Comparison of ENCODE assay signal across 25 cellular contexts in genomic region chr4:32562010-32562409, GRCh38.
"Had no signal": no experiment of that assay in that cellular context is flagged by ENCODE, and none has a peak within 500 bp of the region (broad histone marks: within the 10 kb centered on the region; RNA-seq: fewer than 3 reads in every experiment).

No MANE protein-coding gene starts in this region.

- H3K9me3 Mint-ChIP-seq: endodermal cell, naive B cell, nephron had no signal

- H3K4me3 Mint-ChIP-seq: endodermal cell; naive B cell; nephron; stimulated activated memory B cell treated with anti-CD40 and anti-IgM and Interleukin-4, amounts not matched to agents 10 μg/mL and 1 μg/mL and 100 μg/mL, for 72 hours; stimulated activated naive CD8-positive, alpha-beta T cell treated with anti-CD3 and anti-CD28 coated beads, Interleukin-15, Interleukin-2, amounts not matched to agents 100 ng/mL and 50 ng/mL, for 24 hours had no signal

- H3K4me1 Mint-ChIP-seq: naive B cell; stimulated activated memory B cell treated with anti-CD40 and anti-IgM and Interleukin-4, amounts not matched to agents 10 μg/mL and 1 μg/mL and 100 μg/mL, for 72 hours had no signal

- ATAC-seq: foreskin keratinocyte; left colon; left ventricle myocardium superior; psoas muscle; sciatic nerve; stimulated activated memory B cell treated with anti-CD40 and anti-IgM and Interleukin-4, amounts not matched to agents 10 μg/mL and 1 μg/mL and 100 μg/mL, for 72 hours had no signal

- H3K27ac Mint-ChIP-seq: endodermal cell; naive B cell; nephron; stimulated activated memory B cell treated with anti-CD40 and anti-IgM and Interleukin-4, amounts not matched to agents 10 μg/mL and 1 μg/mL and 100 μg/mL, for 72 hours; stimulated activated naive CD8-positive, alpha-beta T cell treated with anti-CD3 and anti-CD28 coated beads, Interleukin-15, Interleukin-2, amounts not matched to agents 100 ng/mL and 50 ng/mL, for 24 hours had no signal

- H3K27ac ChIP-seq: foreskin keratinocyte, hepatocyte, psoas muscle, spleen, tibial artery, upper lobe of left lung, uterus had no signal

- DNase-seq: effector CD4-positive, alpha-beta T cell; endodermal cell; erythroblast; foreskin keratinocyte; head of caudate nucleus; left colon; left ventricle myocardium superior; mesenchymal stem cell; naive B cell; psoas muscle; retina; spleen; stimulated activated CD4-positive, alpha-beta T cell treated with anti-CD3 and anti-CD28 coated beads, Interleukin-15, amount 100 ng/mL, for 24 hours; stimulated activated CD4-positive, alpha-beta T cell treated with anti-CD3 and anti-CD28 coated beads, Interleukin-1b, Interleukin-23, amount 100 ng/mL, for 48 hours; stimulated activated CD4-positive, alpha-beta T cell treated with anti-CD3 and anti-CD28 coated beads, Interleukin-4, amount 100 ng/mL, for 24 hours; tibial artery; upper lobe of left lung; uterus had no signal

- H3K4me3 ChIP-seq: hepatocyte, lung, psoas muscle, spleen, tibial artery, upper lobe of left lung, uterus had no signal

- FAIRE-seq: endothelial cell of umbilical vein had no signal

- H3K9me3 ChIP-seq: psoas muscle, spleen, tibial artery, upper lobe of left lung, uterus had no signal

- H2AFZ ChIP-seq: hepatocyte had no signal

- H3K79me2 ChIP-seq: hepatocyte had no signal

- H3K27me3 ChIP-seq: foreskin keratinocyte, hepatocyte, spleen, tibial artery, upper lobe of left lung, uterus had no signal

- H3K36me3 ChIP-seq: spleen, tibial artery, upper lobe of left lung, uterus had no signal

- H3K4me2 ChIP-seq: hepatocyte had no signal

- H3K27me3 Mint-ChIP-seq: naive B cell; stimulated activated memory B cell treated with anti-CD40 and anti-IgM and Interleukin-4, amounts not matched to agents 10 μg/mL and 1 μg/mL and 100 μg/mL, for 72 hours; stimulated activated naive CD8-positive, alpha-beta T cell treated with anti-CD3 and anti-CD28 coated beads, Interleukin-15, Interleukin-2, amounts not matched to agents 100 ng/mL and 50 ng/mL, for 24 hours had no signal

- H3K36me3 Mint-ChIP-seq: naive B cell; stimulated activated memory B cell treated with anti-CD40 and anti-IgM and Interleukin-4, amounts not matched to agents 10 μg/mL and 1 μg/mL and 100 μg/mL, for 72 hours had no signal

- H3K4me1 ChIP-seq: foreskin keratinocyte, psoas muscle, spleen, tibial artery, upper lobe of left lung, uterus had no signal
